ENCODE assay signal across 1 cellular context in the genomic region with DNA sequence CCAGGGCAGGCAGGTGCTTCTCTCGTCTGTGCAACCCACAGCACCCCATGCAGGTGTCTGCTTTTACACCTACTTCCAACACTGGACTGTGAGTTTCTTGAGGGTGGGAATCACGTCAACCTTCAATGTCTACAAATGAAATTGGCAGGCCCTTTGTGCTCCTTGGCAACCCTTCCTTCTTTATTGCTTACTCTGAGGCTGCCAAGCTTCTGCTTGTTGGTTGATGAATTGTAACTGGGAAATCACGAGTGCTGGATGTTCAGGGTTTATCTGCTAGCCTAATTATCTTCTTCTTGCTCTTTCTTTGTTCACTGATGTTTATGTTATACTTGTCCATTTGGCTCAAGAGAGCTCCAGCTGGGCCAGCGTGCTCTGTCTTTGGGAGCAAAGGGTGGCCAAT.
TF ChIP-seq lines count a peak whose summit lies in the region.

No MANE protein-coding gene starts in this region.

TF ChIP-seq in endothelial cell of umbilical vein, 7 proteins besides CTCF, POLR2A, EP300 and RAD21 (continued from another document):
- TF ChIP-seq GATA2 (IDR thresholded peaks at IDR 0.05; ENCODE audit: insufficient read depth, insufficient read length, low read depth, low read length): no peak
- no peak for TF ChIP-seq EZH2 (IDR thresholded peaks at IDR 0.05; ENCODE audit: borderline replicate concordance, low read depth, low read length, severe bottlenecking)
- no peak for TF ChIP-seq JUN (IDR thresholded peaks at IDR 0.05; ENCODE audit: borderline replicate concordance, insufficient read depth, insufficient read length, low read depth)
- TF ChIP-seq, protein P1, sequence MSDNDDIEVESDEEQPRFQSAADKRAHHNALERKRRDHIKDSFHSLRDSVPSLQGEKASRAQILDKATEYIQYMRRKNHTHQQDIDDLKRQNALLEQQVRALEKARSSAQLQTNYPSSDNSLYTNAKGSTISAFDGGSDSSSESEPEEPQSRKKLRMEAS (IDR thresholded peaks at IDR 0.05; ENCODE audit: insufficient read depth, insufficient read length): no peak
- TF ChIP-seq FOS (IDR thresholded peaks at IDR 0.05; ENCODE audit: borderline replicate concordance, insufficient read depth, low read length): no peak
TF ChIP-seq in endothelial cell of umbilical vein: peak in this region for 0.
